In the genomic region with DNA sequence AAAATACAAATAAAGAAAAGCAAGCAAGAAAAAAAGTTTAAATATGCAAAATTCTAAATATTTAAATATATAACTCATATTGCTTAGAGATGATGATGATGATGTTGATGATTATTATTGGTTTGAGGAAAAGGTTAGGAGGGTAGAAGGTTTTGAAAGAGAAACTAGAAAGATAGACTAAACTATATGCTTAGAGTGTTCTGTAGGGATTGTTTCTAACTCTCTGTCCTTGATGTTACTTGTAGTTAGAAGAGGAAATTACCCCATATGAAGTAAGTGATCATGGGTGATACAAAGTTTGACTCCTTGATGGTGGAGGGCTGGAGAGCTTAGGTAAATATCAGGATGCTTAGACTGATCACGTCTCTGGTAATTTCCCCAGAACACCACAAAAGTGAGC, we compare ENCODE assay signal across 25 cellular contexts.
"Had no signal": no experiment of that assay in that cellular context is flagged by ENCODE, and none has a peak within 500 bp of the region (broad histone marks: within the 10 kb centered on the region; RNA-seq: fewer than 3 reads in every experiment).

No MANE protein-coding gene starts in this region.

- H3K9me3 ChIP-seq: ovary, psoas muscle, right lobe of liver, sigmoid colon, stomach, testis, tibial artery, transverse colon, upper lobe of right lung, vagina had no signal

- FAIRE-seq: small intestine, urothelium cell line had no signal

- H3K4me3 ChIP-seq: neural progenitor cell, ovary, psoas muscle, right lobe of liver, sigmoid colon, stomach, testis, tibial artery, transverse colon, upper lobe of right lung, vagina had no signal

- H3K27ac ChIP-seq: neural progenitor cell, ovary, parathyroid adenoma, psoas muscle, right lobe of liver, sigmoid colon, stomach, testis, tibial artery, transverse colon, upper lobe of right lung, vagina had no signal

- DNase-seq: natural killer cell; occipital lobe; ovary; posterior cingulate gyrus; psoas muscle; right cardiac atrium; right lobe of liver; sigmoid colon; small intestine; stimulated activated CD4-positive, alpha-beta T cell treated with anti-CD3 and anti-CD28 coated beads, Interleukin-15, amount 100 ng/mL, for 24 hours; stimulated activated CD4-positive, alpha-beta T cell treated with anti-CD3 and anti-CD28 coated beads, Interleukin-2, amount 100 ng/mL, for 24 hours; stimulated activated CD4-positive, alpha-beta T cell treated with anti-CD3 and anti-CD28 coated beads, Interleukin-2, amount 100 ng/mL, for 48 hours; stimulated activated CD4-positive, alpha-beta T cell treated with anti-CD3 and anti-CD28 coated beads, Interleukin-4, amount 100 ng/mL, for 24 hours; stimulated activated naive B cell treated with anti-CD40 and anti-IgM and Interleukin-4, amounts not matched to agents 10 μg/mL and 1 μg/mL and 100 μg/mL, for 72 hours; stimulated activated naive CD4-positive, alpha-beta T cell treated with Interleukin-2 at 50 U/mL for 16 hours; stomach; testis; tibial artery; transverse colon; upper lobe of right lung had no signal

- H3K36me3 ChIP-seq: neural progenitor cell, ovary, right lobe of liver, sigmoid colon, stomach, tibial artery, transverse colon, upper lobe of right lung, vagina had no signal

- H2AFZ ChIP-seq: neural progenitor cell, parathyroid adenoma had no signal

- H3K79me2 ChIP-seq: parathyroid adenoma had no signal

- H3K4me2 ChIP-seq: neural progenitor cell had no signal

- H3K9ac ChIP-seq: neural progenitor cell, parathyroid adenoma had no signal

- H3K4me1 ChIP-seq: parathyroid adenoma, psoas muscle, sigmoid colon, testis, tibial artery, upper lobe of right lung, vagina had no signal

- ATAC-seq: natural killer cell; psoas muscle; right cardiac atrium; right lobe of liver; stimulated activated effector memory CD8-positive, alpha-beta T cell treated with anti-CD3 and anti-CD28 coated beads, Interleukin-12 subunit alpha, Interleukin-12 subunit beta, amount 100 ng/mL, for 72 hours; stimulated activated naive B cell treated with anti-CD40 and anti-IgM and Interleukin-4, amounts not matched to agents 10 μg/mL and 1 μg/mL and 100 μg/mL, for 72 hours; upper lobe of right lung had no signal

- H3K27me3 ChIP-seq: neural progenitor cell, ovary, right lobe of liver, sigmoid colon, stomach, testis, tibial artery, transverse colon, upper lobe of right lung, vagina had no signal
